Comparison of ENCODE assay signal across 8 cellular contexts in genomic region chr19:12639901-12640613, GRCh38. TPM values are rescaled to one million over a fixed set of nuclear protein-coding genes. Genes with fewer than 3 reads are reported as not detected.
DNase-seq lines count a peak whose midpoint lies in the region; ATAC-seq and TF ChIP-seq lines count a peak whose summit lies in the region.

No MANE protein-coding gene starts in this region.

- H3K27me3 Mint-ChIP-seq in T-helper 17 cell: no peaks in the 10 kb centered on the region

- intact Hi-C loops in uterus (cut with DNase I; ENCODE audit: low total_unique reads): no loop called here

- H3K27ac ChIP-seq in rectal smooth muscle tissue (ENCODE audit: low read depth, low read length) (no peak overlapping the region), uterus (no peak overlapping the region)

- no peaks in the 10 kb centered on the region for H3K79me2 ChIP-seq in Loucy (ENCODE audit: insufficient read depth, low read length)

- peaks cover 4% of the 10 kb centered on the region for H3K4me1 ChIP-seq in Loucy (ENCODE audit: insufficient read depth, low read length, poor library complexity, severe bottlenecking)
- H3K4me1 ChIP-seq in rectal smooth muscle tissue (ENCODE audit: control insufficient read depth, insufficient read depth, low read length): peaks cover 3% of the 10 kb centered on the region
- H3K4me1 ChIP-seq in uterus: no peaks in the 10 kb centered on the region

- H3K27me3 ChIP-seq in Loucy (ENCODE audit: insufficient read depth, low read length, poor library complexity, severe bottlenecking): no peaks in the 10 kb centered on the region
- no peaks in the 10 kb centered on the region for H3K27me3 ChIP-seq in rectal smooth muscle tissue (ENCODE audit: control insufficient read depth, insufficient read depth, low read length)
- H3K27me3 ChIP-seq in uterus: no peaks in the 10 kb centered on the region

- H3K27ac Mint-ChIP-seq in T-helper 17 cell: peak overlapping the region; percentile 91

- no peak for TF ChIP-seq POLR2A in uterus (IDR thresholded peaks at IDR 0.05)

- peak; percentile 87 for ATAC-seq in T-helper 17 cell
- ATAC-seq in HG02588 (IDR thresholded peaks at IDR 0.05; ENCODE audit: unreplicated experiment): no peak

- no peaks in the 10 kb centered on the region for H3K36me3 ChIP-seq in Loucy (ENCODE audit: insufficient read depth, low read length)
- H3K36me3 ChIP-seq in rectal smooth muscle tissue (ENCODE audit: control insufficient read depth, insufficient read depth, low read length): no peaks in the 10 kb centered on the region
- no peaks in the 10 kb centered on the region for H3K36me3 ChIP-seq in uterus

- H3K9me3 ChIP-seq in Loucy (ENCODE audit: insufficient read depth, low read depth, low read length) (no peaks in the 10 kb centered on the region), T-helper 17 cell (ENCODE audit: control insufficient read depth, low read length, poor library complexity, severe bottlenecking) (no peaks in the 10 kb centered on the region), uterus (no peaks in the 10 kb centered on the region)

- TF ChIP-seq CTCF in GM12874 (IDR thresholded peaks at IDR 0.05; ENCODE audit: insufficient read depth, low read depth, low read length) (peak; percentile 90), Loucy (conservative IDR thresholded peaks at IDR 0.05; ENCODE audit: low read length) (peak; percentile 89), uterus (IDR thresholded peaks at IDR 0.05) (peak; percentile 60 to 79 (median 64))

- peak overlapping the region; percentile 64 for H3K4me3 ChIP-seq in Loucy (ENCODE audit: low read length, poor library complexity, severe bottlenecking)
- H3K4me3 ChIP-seq in rectal smooth muscle tissue (ENCODE audit: low read length): peak overlapping the region; percentile 42
- H3K4me3 ChIP-seq in uterus: no peak overlapping the region

- peak overlapping the region; percentile 86 for H3K4me3 Mint-ChIP-seq in T-helper 17 cell

- H3K36me3 Mint-ChIP-seq in T-helper 17 cell (ENCODE audit: low read depth): no peaks in the 10 kb centered on the region

- H3F3A ChIP-seq in Loucy (ENCODE audit: low read depth): no peaks in the 10 kb centered on the region

- no peaks in the 10 kb centered on the region for H3K9me2 ChIP-seq in Loucy (replicated peaks; ENCODE audit: low read depth, low read length)

- H3K9ac ChIP-seq in Loucy (ENCODE audit: low read depth, low read length, poor library complexity, severe bottlenecking) (peak overlapping the region; percentile 57), rectal smooth muscle tissue (ENCODE audit: low read length) (no peak overlapping the region)

- H3K4me1 Mint-ChIP-seq in T-helper 17 cell: peaks cover 14% of the 10 kb centered on the region

- H2AFZ ChIP-seq in Loucy (ENCODE audit: low read length): peak overlapping the region; percentile 98

- peak overlapping the region; percentile 84 for H3K4me2 ChIP-seq in Loucy (ENCODE audit: low read depth, low read length, poor library complexity, severe bottlenecking)

- DNase-seq in T-helper 17 cell (peak; percentile 60 to 69 (median 66)), amniotic stem cell (lab: John Stamatoyannopoulos, UW) (peak; percentile 34), hepatic stellate cell (ENCODE audit: low spot score) (peak; percentile 94), uterus (peak; percentile 72 to 74)

- H4K20me1 ChIP-seq in Loucy (ENCODE audit: insufficient read depth, low read length, poor library complexity, severe bottlenecking): no peaks in the 10 kb centered on the region

RNA-seq across cellular contexts. Expression of gene MAN2B1, which starts 26.5 kb away (rescaled TPM):
- 100 to 1,000 TPM; 157 to 181 TPM for total RNA-seq in T-helper 17 cell
- 10 to 100 TPM; 15.9 to 54.1 (median 42.8) TPM for total RNA-seq in uterus

RNA-seq across cellular contexts. Expression of gene WDR83, which starts 26.6 kb away (rescaled TPM):
- 10 to 100 TPM; 10.5 to 11.1 TPM for total RNA-seq in T-helper 17 cell
- 10 to 100 TPM in 2 of 4 donors, 1 to 10 TPM in 2; 1.5 to 24.7 (median 8.5) TPM for total RNA-seq in uterus

RNA-seq across cellular contexts. Expression of gene ZNF791, which starts 29.3 kb away (rescaled TPM):
- total RNA-seq in T-helper 17 cell (10 to 100 TPM; 46.2 to 47.0 TPM), uterus (10 to 100 TPM; 22.9 to 67.9 (median 37.1) TPM)

RNA-seq across cellular contexts. Expression of gene ZNF490, which starts 29.4 kb away (rescaled TPM):
- total RNA-seq in T-helper 17 cell (1 to 10 TPM; 6.8 to 7.0 TPM), uterus (10 to 100 TPM in 2 of 4 donors, 1 to 10 TPM in 1, under 1 TPM in 1; 0.59 to 15.4 (median 8.1) TPM)

RNA-seq across cellular contexts. Expression of gene DHPS, which starts 41.6 kb away (rescaled TPM):
- total RNA-seq in T-helper 17 cell: 100 to 1,000 TPM; 126 to 147 TPM
- total RNA-seq in uterus: 100 to 1,000 TPM in 2 of 4 donors, 10 to 100 TPM in 2; 70.9 to 125 (median 97.1) TPM

Comparison
In these comparisons a context has a peak if more than half of its experiments do, and no peak if none do; other contexts are left out.
1. H3K4me3 ChIP-seq: peak in Loucy (single experiment) and rectal smooth muscle tissue (single experiment); none in uterus (0 of 2).
2. DNase-seq: peak in every context shown above with its lines; median percentile 94 in hepatic stellate cell; 73 in uterus; 66 in T-helper 17 cell; 34 in amniotic stem cell.
3. Peak in every context shown above with its lines, with median percentiles within 50 percentile points of each other: CTCF ChIP-seq.